In genomic region chr7:70669859-70670258, GRCh38 we compare ENCODE assay signal across 20 cellular contexts.
"Had no signal": no experiment of that assay in that cellular context is flagged by ENCODE, and none has a peak within 500 bp of the region (broad histone marks: within the 10 kb centered on the region; RNA-seq: fewer than 3 reads in every experiment).

No MANE protein-coding gene starts in this region.

- H3K9me3 Mint-ChIP-seq: nephron progenitor cell had no signal

- H3K4me3 ChIP-seq: heart left ventricle, sigmoid colon, stomach, thoracic aorta had no signal

- H3K9me3 ChIP-seq: heart left ventricle, sigmoid colon, SK-N-SH, stomach, thoracic aorta had no signal

- ATAC-seq: heart left ventricle, left lobe of liver had no signal

- H3K4me2 ChIP-seq: SK-N-SH had no signal

- FAIRE-seq: bronchial epithelial cell, colon, frontal cortex, islet of Langerhans, TTC549 had no signal

- H3K27me3 ChIP-seq: heart left ventricle, sigmoid colon, stomach had no signal

- H3K36me3 Mint-ChIP-seq: activated naive CD8-positive, alpha-beta T cell had no signal

- H3K4me3 Mint-ChIP-seq: activated naive CD8-positive, alpha-beta T cell; nephron progenitor cell; T-helper 1 cell treated with Interleukin-12 subunit alpha and Interleukin-12 subunit beta and Interleukin-4 antibody, amounts not matched to agents 30 μg/mL and 1 μg/mL, for 36 hours had no signal

- H3K27ac ChIP-seq: sigmoid colon, stomach had no signal

- H3K9ac ChIP-seq: SK-N-SH had no signal

- H3K36me3 ChIP-seq: heart left ventricle, sigmoid colon, stomach, thoracic aorta had no signal

- H3K27ac Mint-ChIP-seq: activated naive CD8-positive, alpha-beta T cell; nephron progenitor cell; T-helper 1 cell treated with Interleukin-12 subunit alpha and Interleukin-12 subunit beta and Interleukin-4 antibody, amounts not matched to agents 30 μg/mL and 1 μg/mL, for 36 hours had no signal

- DNase-seq: activated CD4-positive, alpha-beta T cell treated with anti-CD3 and anti-CD28 coated beads, Interleukin-2, amount 50 U/mL, for 1 hour; activated CD4-positive, CD25-positive, alpha-beta regulatory T cell; anterior cingulate cortex; heart left ventricle; mammary epithelial cell; nephron progenitor cell; sigmoid colon; SK-N-SH; stimulated activated CD4-positive, alpha-beta T cell treated with anti-CD3 and anti-CD28 coated beads, Interleukin-12 subunit alpha, Interleukin-12 subunit beta, amount 100 ng/mL, for 4 hours; stimulated activated CD4-positive, alpha-beta T cell treated with anti-CD3 and anti-CD28 coated beads, Interleukin-2, amount 100 ng/mL, for 48 hours; stomach had no signal

- H3K4me1 ChIP-seq: sigmoid colon had no signal
